Comparison of ENCODE assay signal across 15 cellular contexts in the genomic region with DNA sequence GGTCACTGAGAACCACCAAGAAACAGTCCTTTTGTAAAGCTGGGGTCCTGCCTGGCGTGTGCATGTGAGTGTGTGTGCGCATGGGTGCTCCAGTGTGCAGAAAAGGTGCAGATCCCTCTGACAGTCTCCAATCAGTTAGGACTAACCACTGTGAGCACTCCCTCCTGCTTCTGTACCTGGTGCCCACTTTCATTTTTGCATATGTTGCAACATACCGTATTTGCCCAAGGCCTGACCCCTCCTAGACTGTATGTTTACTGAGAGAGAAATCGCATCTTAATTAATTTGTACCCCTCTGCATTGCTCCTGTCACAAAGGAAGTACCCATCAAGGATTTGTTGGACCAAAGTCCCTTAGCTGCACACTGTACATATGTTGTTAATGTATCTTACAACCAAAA. TPM values are rescaled to one million over a fixed set of nuclear protein-coding genes. Genes with fewer than 3 reads are reported as not detected.
A peak's percentile ranks its signal among the peaks of the same experiment; 100 is the strongest.
DNase-seq lines count a peak whose midpoint lies in the region; ATAC-seq and TF ChIP-seq lines count a peak whose summit lies in the region.
"Had no signal": no experiment of that assay in that cellular context is flagged by ENCODE, and none has a peak within 500 bp of the region (broad histone marks: within the 10 kb centered on the region; RNA-seq: fewer than 3 reads in every experiment).

No MANE protein-coding gene starts in this region.

- H3K4me3 ChIP-seq in right lobe of liver (no peak overlapping the region), tibial nerve (no peak overlapping the region), GM23338 (no peak overlapping the region)
- H3K4me3 ChIP-seq: BLaER1, GM12878 had no signal

- no peaks in the 10 kb centered on the region for H3K27me3 Mint-ChIP-seq in activated CD4-positive, alpha-beta T cell treated with anti-CD3 and anti-CD28 coated beads, Interleukin-2, amount 10 ng/mL, durations not matched to agents 24 days and 14 days
- H3K27me3 Mint-ChIP-seq in activated T-helper 17 cell treated with anti-CD3 and anti-CD28 coated beads, Interleukin-2, amount 50 U/mL, for 72 hours, result no peaks in the 10 kb centered on the region
- H3K27me3 Mint-ChIP-seq in GM23338 (ENCODE audit: insufficient read depth, low read depth, poor library complexity), result no peaks in the 10 kb centered on the region
- H3K27me3 Mint-ChIP-seq: CD4-positive, alpha-beta memory T cell had no signal

- H3K79me2 ChIP-seq in GM23338 (replicated peaks; ENCODE audit: insufficient read depth), result peaks cover 19% of the 10 kb centered on the region

- TF ChIP-seq POLR2A in right lobe of liver (IDR thresholded peaks at IDR 0.05) (no peak), tibial nerve (IDR thresholded peaks at IDR 0.05) (no peak)

- H3K27ac ChIP-seq in right lobe of liver (no peak overlapping the region), tibial nerve (no peak overlapping the region), GM23338 (ENCODE audit: low read depth) (no peak overlapping the region)
- H3K27ac ChIP-seq: BLaER1 had no signal

- DNase-seq in activated CD4-positive, alpha-beta T cell treated with anti-CD3 and anti-CD28 coated beads, Interleukin-2, amount 10 ng/mL, durations not matched to agents 24 days and 14 days, result peak; percentile 50
- no peak for DNase-seq in activated CD4-positive, alpha-beta T cell treated with anti-CD3 and anti-CD28 coated beads, Interleukin-2, amount 50 U/mL, for 4 hours
- no peak for DNase-seq in right lobe of liver
- no peak for DNase-seq in tibial nerve (ENCODE audit: low spot score in 2 of 2)
- DNase-seq in posterior vena cava (ENCODE audit: low spot score), result no peak
- DNase-seq in GM23338 (ENCODE audit: low spot score), result no peak
- DNase-seq: 8988T; CD4-positive, alpha-beta memory T cell; DMS79 treated with DMSO at 0.1 percent for 48 hours; HFFc6 had no signal

- H3K27me3 ChIP-seq in right lobe of liver, result no peaks in the 10 kb centered on the region
- H3K27me3 ChIP-seq in tibial nerve, result no peaks in the 10 kb centered on the region
- no peaks in the 10 kb centered on the region for H3K27me3 ChIP-seq in GM23338 (ENCODE audit: insufficient read depth)
- H3K27me3 ChIP-seq: BLaER1 had no signal

- no peak overlapping the region for H3K4me3 Mint-ChIP-seq in activated CD4-positive, alpha-beta T cell treated with anti-CD3 and anti-CD28 coated beads, Interleukin-2, amount 10 ng/mL, durations not matched to agents 24 days and 14 days
- no peak overlapping the region for H3K4me3 Mint-ChIP-seq in activated T-helper 17 cell treated with anti-CD3 and anti-CD28 coated beads, Interleukin-2, amount 50 U/mL, for 72 hours
- no peak overlapping the region for H3K4me3 Mint-ChIP-seq in GM23338
- H3K4me3 Mint-ChIP-seq: CD14-positive monocyte; CD4-positive, alpha-beta memory T cell; HFFc6 had no signal

- no peaks in the 10 kb centered on the region for H3K9me2 ChIP-seq in GM23338 (ENCODE audit: insufficient read depth)

- H3K36me3 ChIP-seq in right lobe of liver, result no peaks in the 10 kb centered on the region
- H3K36me3 ChIP-seq in tibial nerve, result peaks cover 0 to 31% (median 0%) of the 10 kb centered on the region in 3 donors
- H3K36me3 ChIP-seq in GM23338 (ENCODE audit: insufficient read depth), result peaks cover 7% of the 10 kb centered on the region; the same call in 1 of the 2 replicates

- no peak overlapping the region for H2AFZ ChIP-seq in GM23338

- peaks cover 17% of the 10 kb centered on the region for H4K20me1 ChIP-seq in GM23338 (replicated peaks; ENCODE audit: insufficient read depth)

- H3K9me3 Mint-ChIP-seq in activated CD4-positive, alpha-beta T cell treated with anti-CD3 and anti-CD28 coated beads, Interleukin-2, amount 10 ng/mL, durations not matched to agents 24 days and 14 days, result no peaks in the 10 kb centered on the region
- H3K9me3 Mint-ChIP-seq in activated T-helper 17 cell treated with anti-CD3 and anti-CD28 coated beads, Interleukin-2, amount 50 U/mL, for 72 hours, result no peaks in the 10 kb centered on the region
- no peaks in the 10 kb centered on the region for H3K9me3 Mint-ChIP-seq in GM23338
- H3K9me3 Mint-ChIP-seq: CD14-positive monocyte; CD4-positive, alpha-beta memory T cell; HFFc6 had no signal

- no peak for TF ChIP-seq EP300 in tibial nerve (IDR thresholded peaks at IDR 0.05)

- H3K4me1 Mint-ChIP-seq in activated CD4-positive, alpha-beta T cell treated with anti-CD3 and anti-CD28 coated beads, Interleukin-2, amount 10 ng/mL, durations not matched to agents 24 days and 14 days, result peaks cover 8% of the 10 kb centered on the region
- peaks cover 18% of the 10 kb centered on the region for H3K4me1 Mint-ChIP-seq in activated T-helper 17 cell treated with anti-CD3 and anti-CD28 coated beads, Interleukin-2, amount 50 U/mL, for 72 hours
- no peaks in the 10 kb centered on the region; the same call in 2 of the 3 replicates for H3K4me1 Mint-ChIP-seq in GM23338
- H3K4me1 Mint-ChIP-seq: CD14-positive monocyte had no signal

- 29% methylated on average over 2 of the region's 4 CpGs for WGBS in right lobe of liver (ENCODE audit: insufficient coverage, low coverage, low lambda C conversion rate, missing lambda C conversion rate)
- 94 to 95% methylated on average over 4 of the region's 4 CpGs for WGBS in tibial nerve, 2 donors

- TF ChIP-seq CTCF in right lobe of liver (IDR thresholded peaks at IDR 0.05), result no peak
- no peak for TF ChIP-seq CTCF in tibial nerve (IDR thresholded peaks at IDR 0.05)
- TF ChIP-seq CTCF in GM23338 (conservative IDR thresholded peaks at IDR 0.05; ENCODE audit: low read depth in 2 of 2), result no peak

- H3K9me3 ChIP-seq in right lobe of liver (no peaks in the 10 kb centered on the region), tibial nerve (no peaks in the 10 kb centered on the region)
- H3K9me3 ChIP-seq: BLaER1 had no signal

- H3F3A ChIP-seq in GM23338 (replicated peaks; ENCODE audit: low read depth), result no peaks in the 10 kb centered on the region

- ATAC-seq in activated T-helper 17 cell treated with anti-CD3 and anti-CD28 coated beads, Interleukin-2, amount 50 U/mL, for 72 hours (replicated peaks), result no peak
- ATAC-seq in right lobe of liver, result peak in 3 of 4 donors; percentile 55 to 68 (median 63)
- ATAC-seq in GM23338, result no peak
- ATAC-seq: GM12878, HCT116 had no signal

- H3K4me1 ChIP-seq in right lobe of liver (peaks cover 0 to 7% (median 0%) of the 10 kb centered on the region in 4 donors), tibial nerve (no peaks in the 10 kb centered on the region), GM23338 (ENCODE audit: insufficient read depth) (no peaks in the 10 kb centered on the region)
- H3K4me1 ChIP-seq: BLaER1 had no signal

- no peak overlapping the region for H3K27ac Mint-ChIP-seq in activated CD4-positive, alpha-beta T cell treated with anti-CD3 and anti-CD28 coated beads, Interleukin-2, amount 10 ng/mL, durations not matched to agents 24 days and 14 days
- peak overlapping the region; percentile 2 for H3K27ac Mint-ChIP-seq in activated T-helper 17 cell treated with anti-CD3 and anti-CD28 coated beads, Interleukin-2, amount 50 U/mL, for 72 hours
- no peak overlapping the region for H3K27ac Mint-ChIP-seq in GM23338
- H3K27ac Mint-ChIP-seq: HFFc6 had no signal

- H3K4me2 ChIP-seq in GM23338, result no peak overlapping the region
- H3K4me2 ChIP-seq: BLaER1 had no signal

- peaks cover 38% of the 10 kb centered on the region for H3K36me3 Mint-ChIP-seq in activated CD4-positive, alpha-beta T cell treated with anti-CD3 and anti-CD28 coated beads, Interleukin-2, amount 10 ng/mL, durations not matched to agents 24 days and 14 days (ENCODE audit: low read depth)
- H3K36me3 Mint-ChIP-seq in activated T-helper 17 cell treated with anti-CD3 and anti-CD28 coated beads, Interleukin-2, amount 50 U/mL, for 72 hours (ENCODE audit: low read depth), result peaks cover 52% of the 10 kb centered on the region
- H3K36me3 Mint-ChIP-seq in GM23338 (ENCODE audit: low read depth), result peaks cover 7% of the 10 kb centered on the region

- intact Hi-C loops in activated CD4-positive, alpha-beta T cell treated with anti-CD3 and anti-CD28 coated beads, Interleukin-2, amount 10 ng/mL, durations not matched to agents 24 days and 14 days (cut with micrococcal nuclease), result no loop called here
- intact Hi-C loops in right lobe of liver (cut with DNase I), result no loop called here
- intact Hi-C loops in posterior vena cava (cut with DNase I), result no loop called here

TF ChIP-seq in GM23338, 12 proteins besides CTCF, POLR2A, EP300 and RAD21 (continues in another document):
- TF ChIP-seq CREB1 (CRISPR knock-in tag; IDR thresholded peaks at IDR 0.05; ENCODE audit: low read depth) (no peak), EZH2phosphoT487 (IDR thresholded peaks at IDR 0.05; ENCODE audit: unreplicated experiment) (no peak), POLR2AphosphoS5 (IDR thresholded peaks at IDR 0.05; ENCODE audit: low read depth) (no peak), ZNF114 (CRISPR knock-in tag; IDR thresholded peaks at IDR 0.05) (no peak), ZNF331 (CRISPR knock-in tag; IDR thresholded peaks at IDR 0.05; ENCODE audit: low read depth) (no peak)

RNA-seq across cellular contexts. Expression of a gene that starts 16.7 kb away (rescaled TPM):
- total RNA-seq in activated CD4-positive, alpha-beta T cell treated with anti-CD3 and anti-CD28 coated beads, Interleukin-2, amount 10 ng/mL, durations not matched to agents 24 days and 14 days, result 37.8 and 38.9 TPM in 2 replicates
- total RNA-seq in activated T-helper 17 cell treated with anti-CD3 and anti-CD28 coated beads, Interleukin-2, amount 50 U/mL, for 72 hours, result 10 to 100 TPM; 21.7 to 32.0 TPM
- total RNA-seq in right lobe of liver (1 to 10 TPM; 6.2 to 6.6 (median 6.4) TPM), tibial nerve (10 to 100 TPM in 1 of 4 donors, 1 to 10 TPM in 3; 9.0 to 10.3 (median 9.8) TPM), posterior vena cava (1 to 10 TPM; 7.0 to 7.4 TPM)
- 32.8 and 36.9 TPM in 2 replicates for total RNA-seq in GM23338 (2014; rRNA removed; shearing (Covaris generic))
- 11.2 and 12.5 TPM in 2 replicates for polyA plus RNA-seq in GM23338 (2016; fragmentation: Nextera tagmentation; extraction: Ambion mirVana)

Comparison
In these comparisons a context has a peak if more than half of its experiments do, and no peak if none do; other contexts are left out.
1. ATAC-seq: peak in right lobe of liver (3 of 4); none in activated T-helper 17 cell treated with anti-CD3 and anti-CD28 coated beads, Interleukin-2, amount 50 U/mL, for 72 hours (single experiment) and GM23338 (single experiment).